3 cellular contexts compared by ENCODE assay signal in the genomic region with DNA sequence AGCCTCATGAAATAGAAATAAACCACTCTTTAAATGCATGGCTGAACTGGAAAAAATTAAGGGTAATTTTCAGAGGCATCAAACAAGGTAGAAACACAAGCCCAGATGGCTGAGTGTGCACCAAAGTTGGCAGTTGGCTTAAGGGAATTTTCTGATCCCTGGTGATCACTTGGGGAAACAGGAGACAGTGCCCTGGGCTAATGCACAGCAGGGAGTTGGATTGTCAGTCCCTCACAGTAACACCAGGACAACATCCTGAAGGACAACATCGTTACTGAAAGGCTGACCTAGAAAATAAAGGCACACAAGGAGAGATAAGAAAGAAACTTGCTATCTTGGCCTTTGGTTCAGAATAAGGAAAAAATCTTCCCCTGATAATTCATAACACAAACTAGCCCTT.
TF ChIP-seq lines count a peak whose summit lies in the region.

No MANE protein-coding gene starts in this region.

TF ChIP-seq in SK-N-SH treated with all-trans-retinoic acid at 6 μM for 48 hours, 23 proteins besides CTCF, POLR2A, EP300 and RAD21 (continued from another document and continues in another):
- TF ChIP-seq, protein P1, sequence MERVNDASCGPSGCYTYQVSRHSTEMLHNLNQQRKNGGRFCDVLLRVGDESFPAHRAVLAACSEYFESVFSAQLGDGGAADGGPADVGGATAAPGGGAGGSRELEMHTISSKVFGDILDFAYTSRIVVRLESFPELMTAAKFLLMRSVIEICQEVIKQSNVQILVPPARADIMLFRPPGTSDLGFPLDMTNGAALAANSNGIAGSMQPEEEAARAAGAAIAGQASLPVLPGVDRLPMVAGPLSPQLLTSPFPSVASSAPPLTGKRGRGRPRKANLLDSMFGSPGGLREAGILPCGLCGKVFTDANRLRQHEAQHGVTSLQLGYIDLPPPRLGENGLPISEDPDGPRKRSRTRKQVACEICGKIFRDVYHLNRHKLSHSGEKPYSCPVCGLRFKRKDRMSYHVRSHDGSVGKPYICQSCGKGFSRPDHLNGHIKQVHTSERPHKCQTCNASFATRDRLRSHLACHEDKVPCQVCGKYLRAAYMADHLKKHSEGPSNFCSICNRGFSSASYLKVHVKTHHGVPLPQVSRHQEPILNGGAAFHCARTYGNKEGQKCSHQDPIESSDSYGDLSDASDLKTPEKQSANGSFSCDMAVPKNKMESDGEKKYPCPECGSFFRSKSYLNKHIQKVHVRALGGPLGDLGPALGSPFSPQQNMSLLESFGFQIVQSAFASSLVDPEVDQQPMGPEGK (CRISPR knock-in tag; IDR thresholded peaks at IDR 0.05; ENCODE audit: borderline replicate concordance) = no peak
- TF ChIP-seq GLIS3 (CRISPR knock-in tag; IDR thresholded peaks at IDR 0.05) = no peak
- TF ChIP-seq TOX (CRISPR knock-in tag; IDR thresholded peaks at IDR 0.05; ENCODE audit: borderline replicate concordance) = no peak
- no peak for TF ChIP-seq PPARA (CRISPR knock-in tag; IDR thresholded peaks at IDR 0.05; ENCODE audit: borderline replicate concordance)
- TF ChIP-seq TCF4 (CRISPR knock-in tag; IDR thresholded peaks at IDR 0.05; ENCODE audit: borderline replicate concordance) = no peak
- no peak for TF ChIP-seq ZNF8 (CRISPR knock-in tag; IDR thresholded peaks at IDR 0.05)
- TF ChIP-seq ZC3H10 (CRISPR knock-in tag; IDR thresholded peaks at IDR 0.05) = no peak
- TF ChIP-seq, protein P2, sequence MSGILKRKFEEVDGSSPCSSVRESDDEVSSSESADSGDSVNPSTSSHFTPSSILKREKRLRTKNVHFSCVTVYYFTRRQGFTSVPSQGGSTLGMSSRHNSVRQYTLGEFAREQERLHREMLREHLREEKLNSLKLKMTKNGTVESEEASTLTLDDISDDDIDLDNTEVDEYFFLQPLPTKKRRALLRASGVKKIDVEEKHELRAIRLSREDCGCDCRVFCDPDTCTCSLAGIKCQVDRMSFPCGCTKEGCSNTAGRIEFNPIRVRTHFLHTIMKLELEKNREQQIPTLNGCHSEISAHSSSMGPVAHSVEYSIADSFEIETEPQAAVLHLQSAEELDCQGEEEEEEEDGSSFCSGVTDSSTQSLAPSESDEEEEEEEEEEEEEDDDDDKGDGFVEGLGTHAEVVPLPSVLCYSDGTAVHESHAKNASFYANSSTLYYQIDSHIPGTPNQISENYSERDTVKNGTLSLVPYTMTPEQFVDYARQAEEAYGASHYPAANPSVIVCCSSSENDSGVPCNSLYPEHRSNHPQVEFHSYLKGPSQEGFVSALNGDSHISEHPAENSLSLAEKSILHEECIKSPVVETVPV (CRISPR knock-in tag; IDR thresholded peaks at IDR 0.05) = no peak
- no peak for TF ChIP-seq ZNF70 (CRISPR knock-in tag; IDR thresholded peaks at IDR 0.05)
- TF ChIP-seq ISL1 (CRISPR knock-in tag; IDR thresholded peaks at IDR 0.05) = no peak
- TF ChIP-seq, protein P3, sequence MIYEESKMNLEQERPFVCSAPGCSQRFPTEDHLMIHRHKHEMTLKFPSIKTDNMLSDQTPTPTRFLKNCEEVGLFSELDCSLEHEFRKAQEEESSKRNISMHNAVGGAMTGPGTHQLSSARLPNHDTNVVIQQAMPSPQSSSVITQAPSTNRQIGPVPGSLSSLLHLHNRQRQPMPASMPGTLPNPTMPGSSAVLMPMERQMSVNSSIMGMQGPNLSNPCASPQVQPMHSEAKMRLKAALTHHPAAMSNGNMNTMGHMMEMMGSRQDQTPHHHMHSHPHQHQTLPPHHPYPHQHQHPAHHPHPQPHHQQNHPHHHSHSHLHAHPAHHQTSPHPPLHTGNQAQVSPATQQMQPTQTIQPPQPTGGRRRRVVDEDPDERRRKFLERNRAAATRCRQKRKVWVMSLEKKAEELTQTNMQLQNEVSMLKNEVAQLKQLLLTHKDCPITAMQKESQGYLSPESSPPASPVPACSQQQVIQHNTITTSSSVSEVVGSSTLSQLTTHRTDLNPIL (CRISPR knock-in tag; IDR thresholded peaks at IDR 0.05; ENCODE audit: low read depth) = no peak
- no peak for TF ChIP-seq OSR1 (CRISPR knock-in tag; IDR thresholded peaks at IDR 0.05)
- TF ChIP-seq ZFP30 (CRISPR knock-in tag; IDR thresholded peaks at IDR 0.05) = no peak
- no peak for TF ChIP-seq CSDC2 (CRISPR knock-in tag; IDR thresholded peaks at IDR 0.05)
- no peak for TF ChIP-seq ESRRG (CRISPR knock-in tag; IDR thresholded peaks at IDR 0.05)

TF ChIP-seq in SK-N-SH, 30 proteins besides CTCF, POLR2A, EP300 and RAD21 (continued from another document):
- TF ChIP-seq, protein P4, sequence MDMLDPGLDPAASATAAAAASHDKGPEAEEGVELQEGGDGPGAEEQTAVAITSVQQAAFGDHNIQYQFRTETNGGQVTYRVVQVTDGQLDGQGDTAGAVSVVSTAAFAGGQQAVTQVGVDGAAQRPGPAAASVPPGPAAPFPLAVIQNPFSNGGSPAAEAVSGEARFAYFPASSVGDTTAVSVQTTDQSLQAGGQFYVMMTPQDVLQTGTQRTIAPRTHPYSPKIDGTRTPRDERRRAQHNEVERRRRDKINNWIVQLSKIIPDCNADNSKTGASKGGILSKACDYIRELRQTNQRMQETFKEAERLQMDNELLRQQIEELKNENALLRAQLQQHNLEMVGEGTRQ (IDR thresholded peaks at IDR 0.05; ENCODE audit: borderline replicate concordance, low read depth, low read length) = no peak

TF ChIP-seq in WTC11, 78 proteins besides CTCF, POLR2A, EP300 and RAD21 (continued from another document):
- TF ChIP-seq, protein P5, sequence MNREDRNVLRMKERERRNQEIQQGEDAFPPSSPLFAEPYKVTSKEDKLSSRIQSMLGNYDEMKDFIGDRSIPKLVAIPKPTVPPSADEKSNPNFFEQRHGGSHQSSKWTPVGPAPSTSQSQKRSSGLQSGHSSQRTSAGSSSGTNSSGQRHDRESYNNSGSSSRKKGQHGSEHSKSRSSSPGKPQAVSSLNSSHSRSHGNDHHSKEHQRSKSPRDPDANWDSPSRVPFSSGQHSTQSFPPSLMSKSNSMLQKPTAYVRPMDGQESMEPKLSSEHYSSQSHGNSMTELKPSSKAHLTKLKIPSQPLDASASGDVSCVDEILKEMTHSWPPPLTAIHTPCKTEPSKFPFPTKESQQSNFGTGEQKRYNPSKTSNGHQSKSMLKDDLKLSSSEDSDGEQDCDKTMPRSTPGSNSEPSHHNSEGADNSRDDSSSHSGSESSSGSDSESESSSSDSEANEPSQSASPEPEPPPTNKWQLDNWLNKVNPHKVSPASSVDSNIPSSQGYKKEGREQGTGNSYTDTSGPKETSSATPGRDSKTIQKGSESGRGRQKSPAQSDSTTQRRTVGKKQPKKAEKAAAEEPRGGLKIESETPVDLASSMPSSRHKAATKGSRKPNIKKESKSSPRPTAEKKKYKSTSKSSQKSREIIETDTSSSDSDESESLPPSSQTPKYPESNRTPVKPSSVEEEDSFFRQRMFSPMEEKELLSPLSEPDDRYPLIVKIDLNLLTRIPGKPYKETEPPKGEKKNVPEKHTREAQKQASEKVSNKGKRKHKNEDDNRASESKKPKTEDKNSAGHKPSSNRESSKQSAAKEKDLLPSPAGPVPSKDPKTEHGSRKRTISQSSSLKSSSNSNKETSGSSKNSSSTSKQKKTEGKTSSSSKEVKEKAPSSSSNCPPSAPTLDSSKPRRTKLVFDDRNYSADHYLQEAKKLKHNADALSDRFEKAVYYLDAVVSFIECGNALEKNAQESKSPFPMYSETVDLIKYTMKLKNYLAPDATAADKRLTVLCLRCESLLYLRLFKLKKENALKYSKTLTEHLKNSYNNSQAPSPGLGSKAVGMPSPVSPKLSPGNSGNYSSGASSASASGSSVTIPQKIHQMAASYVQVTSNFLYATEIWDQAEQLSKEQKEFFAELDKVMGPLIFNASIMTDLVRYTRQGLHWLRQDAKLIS (CRISPR knock-in tag; IDR thresholded peaks at IDR 0.05; ENCODE audit: borderline replicate concordance) = no peak
- TF ChIP-seq NR3C1 (CRISPR knock-in tag; conservative IDR thresholded peaks at IDR 0.05; ENCODE audit: low read depth) (no peak), CREB1 (CRISPR knock-in tag; IDR thresholded peaks at IDR 0.05) (no peak), SOX15 (CRISPR knock-in tag; IDR thresholded peaks at IDR 0.05) (no peak), GRHL2 (CRISPR knock-in tag; IDR thresholded peaks at IDR 0.05; ENCODE audit: insufficient replicate concordance, severe bottlenecking) (no peak), TP53 (CRISPR knock-in tag; IDR thresholded peaks at IDR 0.05) (no peak), GABPB1 (CRISPR knock-in tag; IDR thresholded peaks at IDR 0.05) (no peak), MYBL2 (CRISPR knock-in tag; IDR thresholded peaks at IDR 0.05) (no peak), ZBTB21 (CRISPR knock-in tag; IDR thresholded peaks at IDR 0.05; ENCODE audit: borderline replicate concordance) (no peak), ESRRA (CRISPR knock-in tag; IDR thresholded peaks at IDR 0.05; ENCODE audit: borderline replicate concordance) (no peak)
- TF ChIP-seq, protein P6, sequence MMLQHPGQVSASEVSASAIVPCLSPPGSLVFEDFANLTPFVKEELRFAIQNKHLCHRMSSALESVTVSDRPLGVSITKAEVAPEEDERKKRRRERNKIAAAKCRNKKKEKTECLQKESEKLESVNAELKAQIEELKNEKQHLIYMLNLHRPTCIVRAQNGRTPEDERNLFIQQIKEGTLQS (CRISPR knock-in tag; conservative IDR thresholded peaks at IDR 0.05) = no peak
- TF ChIP-seq, protein P7, sequence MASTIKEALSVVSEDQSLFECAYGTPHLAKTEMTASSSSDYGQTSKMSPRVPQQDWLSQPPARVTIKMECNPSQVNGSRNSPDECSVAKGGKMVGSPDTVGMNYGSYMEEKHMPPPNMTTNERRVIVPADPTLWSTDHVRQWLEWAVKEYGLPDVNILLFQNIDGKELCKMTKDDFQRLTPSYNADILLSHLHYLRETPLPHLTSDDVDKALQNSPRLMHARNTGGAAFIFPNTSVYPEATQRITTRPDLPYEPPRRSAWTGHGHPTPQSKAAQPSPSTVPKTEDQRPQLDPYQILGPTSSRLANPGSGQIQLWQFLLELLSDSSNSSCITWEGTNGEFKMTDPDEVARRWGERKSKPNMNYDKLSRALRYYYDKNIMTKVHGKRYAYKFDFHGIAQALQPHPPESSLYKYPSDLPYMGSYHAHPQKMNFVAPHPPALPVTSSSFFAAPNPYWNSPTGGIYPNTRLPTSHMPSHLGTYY (CRISPR knock-in tag; IDR thresholded peaks at IDR 0.05) = no peak
- TF ChIP-seq, protein P8, sequence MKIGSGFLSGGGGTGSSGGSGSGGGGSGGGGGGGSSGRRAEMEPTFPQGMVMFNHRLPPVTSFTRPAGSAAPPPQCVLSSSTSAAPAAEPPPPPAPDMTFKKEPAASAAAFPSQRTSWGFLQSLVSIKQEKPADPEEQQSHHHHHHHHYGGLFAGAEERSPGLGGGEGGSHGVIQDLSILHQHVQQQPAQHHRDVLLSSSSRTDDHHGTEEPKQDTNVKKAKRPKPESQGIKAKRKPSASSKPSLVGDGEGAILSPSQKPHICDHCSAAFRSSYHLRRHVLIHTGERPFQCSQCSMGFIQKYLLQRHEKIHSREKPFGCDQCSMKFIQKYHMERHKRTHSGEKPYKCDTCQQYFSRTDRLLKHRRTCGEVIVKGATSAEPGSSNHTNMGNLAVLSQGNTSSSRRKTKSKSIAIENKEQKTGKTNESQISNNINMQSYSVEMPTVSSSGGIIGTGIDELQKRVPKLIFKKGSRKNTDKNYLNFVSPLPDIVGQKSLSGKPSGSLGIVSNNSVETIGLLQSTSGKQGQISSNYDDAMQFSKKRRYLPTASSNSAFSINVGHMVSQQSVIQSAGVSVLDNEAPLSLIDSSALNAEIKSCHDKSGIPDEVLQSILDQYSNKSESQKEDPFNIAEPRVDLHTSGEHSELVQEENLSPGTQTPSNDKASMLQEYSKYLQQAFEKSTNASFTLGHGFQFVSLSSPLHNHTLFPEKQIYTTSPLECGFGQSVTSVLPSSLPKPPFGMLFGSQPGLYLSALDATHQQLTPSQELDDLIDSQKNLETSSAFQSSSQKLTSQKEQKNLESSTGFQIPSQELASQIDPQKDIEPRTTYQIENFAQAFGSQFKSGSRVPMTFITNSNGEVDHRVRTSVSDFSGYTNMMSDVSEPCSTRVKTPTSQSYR (CRISPR knock-in tag; IDR thresholded peaks at IDR 0.05) = no peak
